Comparison of ENCODE assay signal across 8 cellular contexts in genomic region chr2:224401641-224402342, GRCh38. TPM values are rescaled to one million over a fixed set of nuclear protein-coding genes. Genes with fewer than 3 reads are reported as not detected.
DNase-seq lines count a peak whose midpoint lies in the region; ATAC-seq and TF ChIP-seq lines count a peak whose summit lies in the region.

FAM124B (minus strand) TSS chr2:224402107; CDS start chr2:224401768, 339 bp downstream.

- POLR2A ChIA-PET in HEK293T (lab: Yijun Ruan, JAX), result no interaction called here

- H3K4me3 Mint-ChIP-seq in T-helper 17 cell, result peak within 1 kb of the TSS; percentile 73
- H3K4me3 Mint-ChIP-seq in stimulated activated naive B cell treated with anti-CD40 and anti-IgM and Interleukin-4, amounts not matched to agents 10 μg/mL and 1 μg/mL and 100 μg/mL, for 72 hours, result peak within 1 kb of the TSS; percentile 59 to 74

- no peaks in the 10 kb centered on the region for H3K36me3 Mint-ChIP-seq in T-helper 17 cell (ENCODE audit: low read depth)
- H3K36me3 Mint-ChIP-seq in stimulated activated naive B cell treated with anti-CD40 and anti-IgM and Interleukin-4, amounts not matched to agents 10 μg/mL and 1 μg/mL and 100 μg/mL, for 72 hours, result peaks cover 1 to 4% of the 10 kb centered on the region in 2 donors

- peak within 1 kb of the TSS; percentile 74 for H3K27ac Mint-ChIP-seq in T-helper 17 cell
- H3K27ac Mint-ChIP-seq in stimulated activated naive B cell treated with anti-CD40 and anti-IgM and Interleukin-4, amounts not matched to agents 10 μg/mL and 1 μg/mL and 100 μg/mL, for 72 hours, result peak within 1 kb of the TSS; percentile 56

- peak; percentile 15 for DNase-seq in HEK293T (ENCODE audit: extremely low spot score)
- DNase-seq in T-helper 17 cell, result peak; percentile 25 to 31 (median 27)
- no peak for DNase-seq in coronary artery (ENCODE audit: low spot score)
- DNase-seq in mesenteric fat pad (ENCODE audit: low spot score), result peak; percentile 91
- peak; percentile 17 for DNase-seq in stimulated activated naive B cell treated with anti-CD40 and anti-IgM and Interleukin-4, amounts not matched to agents 10 μg/mL and 1 μg/mL and 100 μg/mL, for 72 hours
- no peak for DNase-seq in COR-L47 (lab: John Stamatoyannopoulos, UW)
- no peak for DNase-seq in D341Med (ENCODE audit: low spot score)

- TF ChIP-seq CTCF in coronary artery (IDR thresholded peaks at IDR 0.05), result no peak

- peaks cover 9% of the 10 kb centered on the region for H3K27me3 Mint-ChIP-seq in T-helper 17 cell
- H3K27me3 Mint-ChIP-seq in stimulated activated naive B cell treated with anti-CD40 and anti-IgM and Interleukin-4, amounts not matched to agents 10 μg/mL and 1 μg/mL and 100 μg/mL, for 72 hours, result peaks cover 0 to 5% of the 10 kb centered on the region in 2 donors

- peak within 1 kb of the TSS; percentile 55 for H3K4me3 ChIP-seq in coronary artery

- H3K27ac ChIP-seq in coronary artery, result peak within 1 kb of the TSS in 1 of 2 donors; percentile 63

- CTCF ChIA-PET in HEK293T (lab: Yijun Ruan, JAX), result no interaction called here

- ATAC-seq in T-helper 17 cell, result peak; percentile 88
- ATAC-seq in stimulated activated naive B cell treated with anti-CD40 and anti-IgM and Interleukin-4, amounts not matched to agents 10 μg/mL and 1 μg/mL and 100 μg/mL, for 72 hours (replicated peaks), result peak; percentile 73 to 78
- ATAC-seq in GM18873 (IDR thresholded peaks at IDR 0.05; ENCODE audit: low FRiP score, unreplicated experiment), result no peak

- H3K9me3 Mint-ChIP-seq in stimulated activated naive B cell treated with anti-CD40 and anti-IgM and Interleukin-4, amounts not matched to agents 10 μg/mL and 1 μg/mL and 100 μg/mL, for 72 hours, result peaks cover 3 to 6% of the 10 kb centered on the region in 2 donors

- peaks cover 1% of the 10 kb centered on the region for H3K9me3 ChIP-seq in T-helper 17 cell (ENCODE audit: control insufficient read depth, low read length, poor library complexity, severe bottlenecking)

- peaks cover 2% of the 10 kb centered on the region for H3K4me1 Mint-ChIP-seq in T-helper 17 cell
- H3K4me1 Mint-ChIP-seq in stimulated activated naive B cell treated with anti-CD40 and anti-IgM and Interleukin-4, amounts not matched to agents 10 μg/mL and 1 μg/mL and 100 μg/mL, for 72 hours, result peaks cover 9 to 17% of the 10 kb centered on the region in 2 donors

TF ChIP-seq in HEK293T, 16 proteins besides CTCF, POLR2A, EP300 and RAD21:
- TF ChIP-seq ARNT (IDR thresholded peaks at IDR 0.05) (no peak), TARDBP (IDR thresholded peaks at IDR 0.05) (no peak), ELF4 (IDR thresholded peaks at IDR 0.05) (no peak), FOXM1 (IDR thresholded peaks at IDR 0.05; ENCODE audit: borderline replicate concordance) (no peak), LEF1 (IDR thresholded peaks at IDR 0.05; ENCODE audit: borderline replicate concordance) (no peak), FOXK2 (IDR thresholded peaks at IDR 0.05) (no peak), HDGF (IDR thresholded peaks at IDR 0.05; ENCODE audit: borderline replicate concordance) (no peak), SP1 (IDR thresholded peaks at IDR 0.05) (no peak)

RNA-seq across cellular contexts. Expression of gene FAM124B, which starts in this region (rescaled TPM):
- total RNA-seq in T-helper 17 cell, result 1 to 10 TPM; 2.7 to 3.3 TPM
- 4.1 TPM for total RNA-seq in mesenteric fat pad

Comparison
In these comparisons a context has a peak if more than half of its experiments do, and no peak if none do; other contexts are left out.
1. DNase-seq: peak in HEK293T (single experiment), T-helper 17 cell (3 of 3), mesenteric fat pad (single experiment) and stimulated activated naive B cell treated with anti-CD40 and anti-IgM and Interleukin-4, amounts not matched to agents 10 μg/mL and 1 μg/mL and 100 μg/mL, for 72 hours (single experiment); none in coronary artery (single experiment), COR-L47 (single experiment) and D341Med (single experiment).